Comparison of ENCODE assay signal across 8 cellular contexts in genomic region chr3:197809356-197810020, GRCh38. TPM values are rescaled to one million over a fixed set of nuclear protein-coding genes. Genes with fewer than 3 reads are reported as not detected.
DNase-seq lines count a peak whose midpoint lies in the region; ATAC-seq and TF ChIP-seq lines count a peak whose summit lies in the region.

No MANE protein-coding gene starts in this region.

- H3K4me1 Mint-ChIP-seq in activated T-cell treated with anti-CD3 and anti-CD28 coated beads, Interleukin-2, amount 50 U/mL, for 72 hours (ENCODE audit: low read depth) = peaks cover 33% of the 10 kb centered on the region
- H3K4me1 Mint-ChIP-seq in activated T-cell treated with anti-CD3 and anti-CD28 coated beads, Interleukin-2, amount 50 U/mL, for 4 hours (ENCODE audit: low read depth) = peaks cover 35% of the 10 kb centered on the region
- peaks cover 27% of the 10 kb centered on the region for H3K4me1 Mint-ChIP-seq in memory B cell
- H3K4me1 Mint-ChIP-seq in type B pancreatic cell (ENCODE audit: unreplicated experiment) = peaks cover 19% of the 10 kb centered on the region

- no peaks in the 10 kb centered on the region for H3K9me3 Mint-ChIP-seq in activated T-cell treated with anti-CD3 and anti-CD28 coated beads, Interleukin-2, amount 50 U/mL, for 72 hours
- H3K9me3 Mint-ChIP-seq in activated T-cell treated with anti-CD3 and anti-CD28 coated beads, Interleukin-2, amount 50 U/mL, for 4 hours = no peaks in the 10 kb centered on the region
- H3K9me3 Mint-ChIP-seq in memory B cell (no peaks in the 10 kb centered on the region), type B pancreatic cell (no peaks in the 10 kb centered on the region)

- ATAC-seq in activated T-cell treated with anti-CD3 and anti-CD28 coated beads, Interleukin-2, amount 50 U/mL, for 72 hours (replicated peaks in 1 of 2) = no peak
- no peak for ATAC-seq in activated T-cell treated with anti-CD3 and anti-CD28 coated beads, Interleukin-2, amount 50 U/mL, for 4 hours
- ATAC-seq in memory B cell (ENCODE audit: low read depth) (no peak), GM18858 (IDR thresholded peaks at IDR 0.05; ENCODE audit: unreplicated experiment) (no peak)

- no peak overlapping the region for H3K4me3 ChIP-seq in cardiac fibroblast (replicated peaks in 1 of 2; ENCODE audit: low read depth in 2 of 2, low read length in 2 of 2)

- H3K27ac Mint-ChIP-seq in activated T-cell treated with anti-CD3 and anti-CD28 coated beads, Interleukin-2, amount 50 U/mL, for 72 hours = peak overlapping the region; percentile 3
- peak overlapping the region; percentile 51 for H3K27ac Mint-ChIP-seq in memory B cell
- H3K27ac Mint-ChIP-seq in type B pancreatic cell = peak overlapping the region; percentile 13

- no peak for DNase-seq in activated T-cell treated with anti-CD3 and anti-CD28 coated beads, Interleukin-2, amount 50 U/mL, for 72 hours
- no peak for DNase-seq in activated T-cell treated with anti-CD3 and anti-CD28 coated beads, Interleukin-2, amount 50 U/mL, for 4 hours
- peak; percentile 75 to 85 for DNase-seq in cardiac fibroblast (ENCODE audit: low read depth in 2 of 2)
- DNase-seq in memory B cell (ENCODE audit: low spot score in 2 of 2) = no peak
- no peak for DNase-seq in type B pancreatic cell (ENCODE audit: extremely low spot score, unreplicated experiment)
- no peak for DNase-seq in KG1 (lab: John Stamatoyannopoulos, UW)
- DNase-seq in GM19240 (ENCODE audit: insufficient read length, low spot score) = no peak

- H3K4me3 Mint-ChIP-seq in activated T-cell treated with anti-CD3 and anti-CD28 coated beads, Interleukin-2, amount 50 U/mL, for 72 hours = peak overlapping the region in 1 of 2 donors; percentile 2
- H3K4me3 Mint-ChIP-seq in activated T-cell treated with anti-CD3 and anti-CD28 coated beads, Interleukin-2, amount 50 U/mL, for 4 hours = no peak overlapping the region
- H3K4me3 Mint-ChIP-seq in memory B cell (no peak overlapping the region), type B pancreatic cell (no peak overlapping the region)

- TF ChIP-seq CTCF in cardiac fibroblast (IDR thresholded peaks at IDR 0.05; ENCODE audit: low read depth, low read length) (no peak), type B pancreatic cell (conservative IDR thresholded peaks at IDR 0.05) (no peak)

- H3K27me3 Mint-ChIP-seq in activated T-cell treated with anti-CD3 and anti-CD28 coated beads, Interleukin-2, amount 50 U/mL, for 72 hours (ENCODE audit: low read depth) = no peaks in the 10 kb centered on the region
- H3K27me3 Mint-ChIP-seq in activated T-cell treated with anti-CD3 and anti-CD28 coated beads, Interleukin-2, amount 50 U/mL, for 4 hours (ENCODE audit: low read depth) = no peaks in the 10 kb centered on the region
- H3K27me3 Mint-ChIP-seq in memory B cell (no peaks in the 10 kb centered on the region), type B pancreatic cell (no peaks in the 10 kb centered on the region)

- peaks cover 2 to 8% of the 10 kb centered on the region in 2 donors for H3K36me3 Mint-ChIP-seq in activated T-cell treated with anti-CD3 and anti-CD28 coated beads, Interleukin-2, amount 50 U/mL, for 72 hours (ENCODE audit: insufficient read depth in 2 of 2)
- H3K36me3 Mint-ChIP-seq in activated T-cell treated with anti-CD3 and anti-CD28 coated beads, Interleukin-2, amount 50 U/mL, for 4 hours (ENCODE audit: insufficient read depth) = peaks cover 9% of the 10 kb centered on the region
- H3K36me3 Mint-ChIP-seq in memory B cell = peaks cover 3% of the 10 kb centered on the region
- peaks cover 6% of the 10 kb centered on the region for H3K36me3 Mint-ChIP-seq in type B pancreatic cell

RNA-seq across cellular contexts. Expression of gene LRCH3, which starts 18.4 kb away (rescaled TPM):
- 10 to 100 TPM; 67.2 to 68.1 TPM for total RNA-seq in activated T-cell treated with anti-CD3 and anti-CD28 coated beads, Interleukin-2, amount 50 U/mL, for 72 hours
- 10 to 100 TPM; 33.7 to 43.9 (median 38.5) TPM for total RNA-seq in activated T-cell treated with anti-CD3 and anti-CD28 coated beads, Interleukin-2, amount 50 U/mL, for 4 hours
- 49.7 and 58.7 TPM in 2 replicates for total RNA-seq in type B pancreatic cell (ENCODE audit: low replicate concordance)

RNA-seq across cellular contexts. Expression of gene FYTTD1, which starts 59.8 kb away (rescaled TPM):
- total RNA-seq in activated T-cell treated with anti-CD3 and anti-CD28 coated beads, Interleukin-2, amount 50 U/mL, for 72 hours = 10 to 100 TPM; 31.6 to 37.5 TPM
- 10 to 100 TPM; 40.8 to 46.5 (median 43.3) TPM for total RNA-seq in activated T-cell treated with anti-CD3 and anti-CD28 coated beads, Interleukin-2, amount 50 U/mL, for 4 hours
- total RNA-seq in type B pancreatic cell (ENCODE audit: low replicate concordance) = 52.1 and 58.8 TPM in 2 replicates

Comparison
In these comparisons a context has a peak if more than half of its experiments do, and no peak if none do; other contexts are left out.
1. DNase-seq: peak in cardiac fibroblast (2 of 2); none in activated T-cell treated with anti-CD3 and anti-CD28 coated beads, Interleukin-2, amount 50 U/mL, for 72 hours (0 of 2), activated T-cell treated with anti-CD3 and anti-CD28 coated beads, Interleukin-2, amount 50 U/mL, for 4 hours (single experiment), memory B cell (0 of 2), type B pancreatic cell (single experiment), KG1 (single experiment) and GM19240 (single experiment).
2. Peak in every context shown above with its lines, with median percentiles within 50 percentile points of each other: H3K27ac Mint-ChIP-seq.